Comparison of ENCODE assay signal across 34 cellular contexts in genomic region chr20:36496707-36497669, GRCh38. TPM values are rescaled to one million over a fixed set of nuclear protein-coding genes. Genes with fewer than 3 reads are reported as not detected.
DNase-seq lines count a peak whose midpoint lies in the region; FAIRE-seq and TF ChIP-seq lines count a peak whose summit lies in the region.
"Had no signal": no experiment of that assay in that cellular context is flagged by ENCODE, and none has a peak within 500 bp of the region (broad histone marks: within the 10 kb centered on the region; RNA-seq: fewer than 3 reads in every experiment).

No MANE protein-coding gene starts in this region.

- no peak for TF ChIP-seq EP300 in ovary (IDR thresholded peaks at IDR 0.05)

- no peak overlapping the region for H2BK15ac ChIP-seq in mesenchymal stem cell (ENCODE audit: low read depth, poor library complexity, severe bottlenecking)

- TF ChIP-seq POLR2A in thyroid gland (IDR thresholded peaks at IDR 0.05) (no peak), ovary (IDR thresholded peaks at IDR 0.05) (no peak)

- no peak overlapping the region for H2BK120ac ChIP-seq in mesenchymal stem cell (ENCODE audit: low read depth, low read length)

- H3K9me3 ChIP-seq in SJSA1 (replicated peaks): no peaks in the 10 kb centered on the region
- no peaks in the 10 kb centered on the region for H3K9me3 ChIP-seq in mesenchymal stem cell (ENCODE audit: control insufficient read depth, low read length)
- no peaks in the 10 kb centered on the region for H3K9me3 ChIP-seq in smooth muscle cell (replicated peaks; ENCODE audit: low read depth)
- no peaks in the 10 kb centered on the region for H3K9me3 ChIP-seq in thyroid gland
- H3K9me3 ChIP-seq in ovary: no peaks in the 10 kb centered on the region
- H3K9me3 ChIP-seq: left lung, MG63, right atrium auricular region, suprapubic skin, vagina had no signal

- peak overlapping the region in 1 of 2 experiments; percentile 47 for H3K14ac ChIP-seq in mesenchymal stem cell (ENCODE audit: low read length in 2 of 2)

- peaks cover 12% of the 10 kb centered on the region for H3F3A ChIP-seq in smooth muscle cell (ENCODE audit: low read depth)

- H4K20me1 ChIP-seq in smooth muscle cell (ENCODE audit: low read depth): peaks cover 99% of the 10 kb centered on the region

- no peak overlapping the region for H2BK5ac ChIP-seq in mesenchymal stem cell (ENCODE audit: low read depth, low read length, poor library complexity, severe bottlenecking)

- TF ChIP-seq CTCF in bronchial epithelial cell (IDR thresholded peaks at IDR 0.05; ENCODE audit: insufficient read depth, low read length, severe bottlenecking): no peak
- TF ChIP-seq CTCF in smooth muscle cell (IDR thresholded peaks at IDR 0.05; ENCODE audit: borderline replicate concordance, insufficient read depth, poor library complexity, severe bottlenecking): no peak
- no peak for TF ChIP-seq CTCF in thyroid gland (IDR thresholded peaks at IDR 0.05)
- no peak for TF ChIP-seq CTCF in ovary (IDR thresholded peaks at IDR 0.05)

- H3K4ac ChIP-seq in mesenchymal stem cell (ENCODE audit: low read depth in 1 of 2, low read length in 2 of 2): no peak overlapping the region

- no peak overlapping the region for H3K4me3 ChIP-seq in SJSA1
- H3K4me3 ChIP-seq in bronchial epithelial cell (ENCODE audit: low read depth, low read length): no peak overlapping the region
- H3K4me3 ChIP-seq in mesenchymal stem cell (ENCODE audit: insufficient read depth in 1 of 2, low read depth in 1 of 2, low read length in 2 of 2): no peak overlapping the region
- no peak overlapping the region for H3K4me3 ChIP-seq in smooth muscle cell
- H3K4me3 ChIP-seq in thyroid gland (replicated peaks in 1 of 3): no peak overlapping the region
- no peak overlapping the region for H3K4me3 ChIP-seq in ovary
- H3K4me3 ChIP-seq: left lung, MG63, right atrium auricular region, suprapubic skin, vagina had no signal

- no peak overlapping the region for H3K23ac ChIP-seq in mesenchymal stem cell (ENCODE audit: low read length in 2 of 2)

- peaks cover 73% of the 10 kb centered on the region for H3K79me2 ChIP-seq in smooth muscle cell (ENCODE audit: low read depth)

- H3K4me1 ChIP-seq in SJSA1 (replicated peaks) (peaks cover 76% of the 10 kb centered on the region), mesenchymal stem cell (ENCODE audit: control insufficient read depth, insufficient read depth, low read depth, low read length) (peaks cover 49% of the 10 kb centered on the region), smooth muscle cell (ENCODE audit: low read depth) (peaks cover 12% of the 10 kb centered on the region), thyroid gland (peaks cover 17 to 23% of the 10 kb centered on the region in 2 donors), ovary (ENCODE audit: insufficient read depth) (peaks cover 11% of the 10 kb centered on the region)

- no peak for DNase-seq in SJSA1 (ENCODE audit: low read depth in 1 of 2, low spot score in 2 of 2)
- DNase-seq in bronchial epithelial cell (ENCODE audit: low read depth): no peak
- no peak for DNase-seq in mesenchymal stem cell
- DNase-seq in smooth muscle cell (lab: John Stamatoyannopoulos, UW; ENCODE audit: unreplicated experiment): no peak
- no peak for DNase-seq in thyroid gland
- no peak for DNase-seq in ovary
- no peak for DNase-seq in dermis blood vessel endothelial cell
- DNase-seq in DMS153 treated with DMSO at 0.1 percent for 48 hours (lab: John Stamatoyannopoulos, UW; ENCODE audit: unreplicated experiment): no peak
- DNase-seq: activated CD4-positive, alpha-beta T cell treated with anti-CD3 and anti-CD28 coated beads for 1 hour; activated effector memory CD4-positive, alpha-beta T cell treated with anti-CD3 and anti-CD28 coated beads, Interleukin-2, amount 50 U/mL, for 16 hours; activated naive CD8-positive, alpha-beta T cell treated with anti-CD3 and anti-CD28 coated beads, Interleukin-2, amount 50 U/mL, for 24 hours; DMS79 treated with DMSO at 0.1 percent for 48 hours; effector memory CD4-positive, alpha-beta T cell; foreskin melanocyte; GF-D8; H9; KBM-7; left lung; MG63; midbrain; naive thymus-derived CD8-positive, alpha-beta T cell; NCI-H1417; NCI-H2107; NCI-H446 treated with DMSO at 0.1 percent for 48 hours; RPMI8226; stimulated activated CD4-positive, alpha-beta T cell treated with anti-CD3 and anti-CD28 coated beads, Interleukin-12 subunit alpha, Interleukin-12 subunit beta, amount 100 ng/mL, for 4 hours; stimulated activated CD4-positive, alpha-beta T cell treated with anti-CD3 and anti-CD28 coated beads, Interleukin-4, amount 100 ng/mL, for 1 hour; T-helper 2 cell had no signal

- H2AK5ac ChIP-seq in mesenchymal stem cell (ENCODE audit: low read length, severe bottlenecking): no peak overlapping the region

- no peak overlapping the region for H2BK12ac ChIP-seq in mesenchymal stem cell (ENCODE audit: low read length in 2 of 2)

- peak; percentile 23 for FAIRE-seq in bronchial epithelial cell (lab: Jason Lieb, UNC)
- FAIRE-seq: colon had no signal

- H3K36me3 ChIP-seq in SJSA1: peaks cover 79% of the 10 kb centered on the region
- peaks cover 40% of the 10 kb centered on the region for H3K36me3 ChIP-seq in bronchial epithelial cell (ENCODE audit: control insufficient read depth, insufficient read depth, low read length)
- H3K36me3 ChIP-seq in mesenchymal stem cell (ENCODE audit: control insufficient read depth in 1 of 2, insufficient read depth in 2 of 2, low read depth in 1 of 2, low read length in 2 of 2): peaks cover 58 to 70% of the 10 kb centered on the region in 2 experiments
- H3K36me3 ChIP-seq in smooth muscle cell (ENCODE audit: low read depth): no peaks in the 10 kb centered on the region
- peaks cover 40 to 54% of the 10 kb centered on the region in 2 donors for H3K36me3 ChIP-seq in thyroid gland
- H3K36me3 ChIP-seq in ovary: no peaks in the 10 kb centered on the region

- no peak overlapping the region for H4K8ac ChIP-seq in mesenchymal stem cell (ENCODE audit: low read length)

- intact Hi-C loops in thyroid gland (cut with DNase I) (no loop called here), ovary (cut with DNase I) (no loop called here)

- 97% methylated on average over 33 of the region's 33 CpGs for WGBS in mesenchymal stem cell
- WGBS in smooth muscle cell (ENCODE audit: low lambda C conversion rate): 90% methylated on average over 33 of the region's 33 CpGs
- 93% methylated on average over 24 to 31 of the region's 33 CpGs for WGBS in thyroid gland, 2 donors
- whole genome bisulfite sequencing in ovary, 3 donors: 86 to 93% (median 89%) methylated on average over 32 to 33 of the region's 33 CpGs

- H2AFZ ChIP-seq in mesenchymal stem cell (ENCODE audit: low read depth, low read length) (no peak overlapping the region), smooth muscle cell (ENCODE audit: low read depth) (no peak overlapping the region)
- H2AFZ ChIP-seq: parathyroid adenoma had no signal

- peak overlapping the region in 1 of 2 experiments; percentile 38 for H3K18ac ChIP-seq in mesenchymal stem cell (ENCODE audit: low read depth in 1 of 2, low read length in 2 of 2)

- peak overlapping the region; percentile 12 for H4K91ac ChIP-seq in mesenchymal stem cell (ENCODE audit: low read length)

- H3K9ac ChIP-seq in mesenchymal stem cell (ENCODE audit: low read length) (no peak overlapping the region), smooth muscle cell (ENCODE audit: low read depth) (no peak overlapping the region)
- H3K9ac ChIP-seq: parathyroid adenoma had no signal

- H3K27me3 ChIP-seq in SJSA1 (replicated peaks): no peaks in the 10 kb centered on the region
- H3K27me3 ChIP-seq in bronchial epithelial cell (ENCODE audit: control insufficient read depth, insufficient read depth, low read length): no peaks in the 10 kb centered on the region
- H3K27me3 ChIP-seq in mesenchymal stem cell (ENCODE audit: control insufficient read depth in 1 of 2, insufficient read depth in 1 of 2, low read length in 2 of 2): no peaks in the 10 kb centered on the region
- H3K27me3 ChIP-seq in smooth muscle cell (ENCODE audit: low read depth): no peaks in the 10 kb centered on the region
- H3K27me3 ChIP-seq in thyroid gland: no peaks in the 10 kb centered on the region
- H3K27me3 ChIP-seq in ovary: no peaks in the 10 kb centered on the region
- H3K27me3 ChIP-seq: left lung, MG63, right atrium auricular region, suprapubic skin, vagina had no signal

- peaks cover 35% of the 10 kb centered on the region for H3K79me1 ChIP-seq in mesenchymal stem cell (replicated peaks; ENCODE audit: low read length, poor library complexity, severe bottlenecking)

- peak overlapping the region; percentile 64; the same call in 1 of the 2 replicates for H3K27ac ChIP-seq in SJSA1
- H3K27ac ChIP-seq in mesenchymal stem cell (ENCODE audit: low read length, poor library complexity, severe bottlenecking): no peak overlapping the region
- peak overlapping the region; percentile 42 for H3K27ac ChIP-seq in smooth muscle cell (ENCODE audit: low read depth)
- H3K27ac ChIP-seq in thyroid gland: no peak overlapping the region
- no peak overlapping the region for H3K27ac ChIP-seq in ovary
- H3K27ac ChIP-seq: C4-2B, parathyroid adenoma, suprapubic skin, vagina had no signal

- H3K4me2 ChIP-seq in mesenchymal stem cell (ENCODE audit: low read length, poor library complexity, severe bottlenecking) (no peak overlapping the region), smooth muscle cell (no peak overlapping the region)

RNA-seq across cellular contexts. Expression of gene MYL9, which starts 44.3 kb away (rescaled TPM):
- 213 and 260 TPM in 2 replicates for total RNA-seq in SJSA1 (2014; rRNA removed; shearing (Covaris generic))
- 0.53 and 0.90 TPM in 2 replicates for total RNA-seq in bronchial epithelial cell
- polyA plus RNA-seq in mesenchymal stem cell (2013, experiment 1 of 2): 959 TPM
- 955 TPM for polyA plus RNA-seq in mesenchymal stem cell (2013, experiment 2 of 2)
- total RNA-seq in smooth muscle cell: 185 and 198 TPM in 2 replicates
- polyA plus RNA-seq in smooth muscle cell: 993 and 1,109 TPM in 2 replicates
- total RNA-seq in thyroid gland: 100 to 1,000 TPM in 1 of 4 donors, 10 to 100 TPM in 3; 60.9 to 161 (median 80.3) TPM
- 1,000 to 10,000 TPM in 1 of 7 donors, 100 to 1,000 TPM in 5, 10 to 100 TPM in 1; 69.5 to 1,408 (median 681) TPM for total RNA-seq in ovary
- polyA plus RNA-seq in ovary: 100 to 1,000 TPM; 269 to 691 TPM
- 1.9 and 3.7 TPM in 2 replicates for total RNA-seq in dermis blood vessel endothelial cell
- total RNA-seq: naive thymus-derived CD8-positive, alpha-beta T cell had no signal

Comparison
In these comparisons a context has a peak if more than half of its experiments do, and no peak if none do; other contexts are left out.
1. H3K27ac ChIP-seq: peak in SJSA1 (single experiment) and smooth muscle cell (single experiment); none in mesenchymal stem cell (single experiment), thyroid gland (0 of 3) and ovary (0 of 2).
2. RNA of gene MYL9, which starts 44.3 kb away (total RNA-seq): 69.5 to 1,408 TPM in ovary, 213 to 260 TPM in SJSA1, 185 to 198 TPM in smooth muscle cell and 60.9 to 161 TPM in thyroid gland; 1.9 to 3.7 TPM in dermis blood vessel endothelial cell and 0.53 to 0.90 TPM in bronchial epithelial cell; every median in the first group is over 10 times any median in the second.